8 cellular contexts compared by ENCODE assay signal in genomic region chr7:73399185-73400050, GRCh38. TPM values are rescaled to one million over a fixed set of nuclear protein-coding genes. Genes with fewer than 3 reads are reported as not detected.
DNase-seq lines count a peak whose midpoint lies in the region; ATAC-seq, FAIRE-seq and TF ChIP-seq lines count a peak whose summit lies in the region.
"Not testable (repeated sequence)": the region's sequence is repeated elsewhere in the genome, so short reads cannot be mapped to it uniquely, and the experiment has no call there.

No MANE protein-coding gene starts in this region.

- peak overlapping the region in 1 of 2 donors; percentile 41 for H3K4me3 Mint-ChIP-seq in effector memory CD8-positive, alpha-beta T cell

- intact Hi-C loops in kidney (cut with DNase I): not testable (repeated sequence)

- H3K27me3 Mint-ChIP-seq in effector memory CD8-positive, alpha-beta T cell: peaks cover 21 to 42% of the 10 kb centered on the region in 2 donors

- not testable (repeated sequence) for H3K27ac ChIP-seq in kidney (ENCODE audit: low read depth in 2 of 2, low read length in 2 of 2)

- H3K4me3 ChIP-seq in kidney (ENCODE audit: low read length in 2 of 2): peak overlapping the region in 1 of 2 donors; percentile 50

- H3K4me1 ChIP-seq in kidney (ENCODE audit: control insufficient read depth in 1 of 2, insufficient read depth in 1 of 2, low read depth in 1 of 2, low read length in 2 of 2): not testable (repeated sequence)

- H3K36me3 Mint-ChIP-seq in effector memory CD8-positive, alpha-beta T cell (ENCODE audit: insufficient read depth): not testable (repeated sequence)

- not testable (repeated sequence) for TF ChIP-seq CTCF in kidney (IDR thresholded peaks at IDR 0.05; ENCODE audit: borderline replicate concordance, extremely low read depth, insufficient read depth)

- peak in 12 of 14 donors; percentile 19 to 80 (median 55) for DNase-seq in C1 segment of cervical spinal cord (lab: John Stamatoyannopoulos, UW)
- DNase-seq in activated CD4-positive, CD25-positive, alpha-beta regulatory T cell treated with anti-CD3 and anti-CD28 coated beads, Interleukin-2, amount 50 U/mL, for 72 hours: peak; percentile 67
- peak; percentile 46 for DNase-seq in activated naive CD4-positive, alpha-beta T cell treated with Interleukin-2 at 50 U/mL for 16 hours
- DNase-seq in effector memory CD8-positive, alpha-beta T cell: peak; percentile 17 to 41 (median 18)
- peak; percentile 90 for DNase-seq in kidney
- DNase-seq in renal cortical epithelial cell (ENCODE audit: low read depth): peak; percentile 56
- DNase-seq in stimulated activated CD8-positive, alpha-beta memory T cell treated with anti-CD3 and anti-CD28 coated beads, Interleukin-7, amount 100 ng/mL, for 1 hour (ENCODE audit: low read depth in 2 of 2): peak; percentile 7 to 46

- not testable (repeated sequence) for FAIRE-seq in kidney (lab: Jason Lieb, UNC)

- not testable (repeated sequence) for H3K9ac ChIP-seq in kidney (ENCODE audit: low read length in 2 of 2)

- H3K9me3 ChIP-seq in kidney (ENCODE audit: control insufficient read depth in 1 of 2, low read length in 2 of 2): not testable (repeated sequence)

- not testable (repeated sequence) for H3K36me3 ChIP-seq in kidney (ENCODE audit: control insufficient read depth in 1 of 2, insufficient read depth in 2 of 2, low read length in 2 of 2)

- not testable (repeated sequence) for H3K27ac Mint-ChIP-seq in effector memory CD8-positive, alpha-beta T cell

- H3K4me1 Mint-ChIP-seq in effector memory CD8-positive, alpha-beta T cell (ENCODE audit: low read depth in 2 of 2): not testable (repeated sequence)

- ATAC-seq in HG02798 (IDR thresholded peaks at IDR 0.05; ENCODE audit: poor library complexity, unreplicated experiment): peak; percentile 75
- peak; percentile 17 for ATAC-seq in effector memory CD8-positive, alpha-beta T cell (replicated peaks)

- H3K9me3 Mint-ChIP-seq in effector memory CD8-positive, alpha-beta T cell: not testable (repeated sequence)

RNA-seq across cellular contexts. Expression of gene FZD9, which starts 34.2 kb away (rescaled TPM):
- 0.22 TPM for total RNA-seq in kidney
- polyA plus RNA-seq in kidney (ENCODE audit: insufficient read depth, low read depth, low replicate concordance): not detected
- total RNA-seq in renal cortical epithelial cell: 0.15 and 0.35 TPM in 2 replicates

Comparison
In these comparisons a context has a peak if more than half of its experiments do, and no peak if none do; other contexts are left out.
1. DNase-seq: peak in every context shown above with its lines; median percentile 90 in kidney; 67 in activated CD4-positive, CD25-positive, alpha-beta regulatory T cell treated with anti-CD3 and anti-CD28 coated beads, Interleukin-2, amount 50 U/mL, for 72 hours; 56 in renal cortical epithelial cell; 55 in C1 segment of cervical spinal cord; 46 in activated naive CD4-positive, alpha-beta T cell treated with Interleukin-2 at 50 U/mL for 16 hours; 26 in stimulated activated CD8-positive, alpha-beta memory T cell treated with anti-CD3 and anti-CD28 coated beads, Interleukin-7, amount 100 ng/mL, for 1 hour; 18 in effector memory CD8-positive, alpha-beta T cell.